Comparison of ENCODE assay signal across 14 cellular contexts in genomic region chr18:37483221-37483971, GRCh38.
A peak's percentile ranks its signal among the peaks of the same experiment; 100 is the strongest.
DNase-seq lines count a peak whose midpoint lies in the region; ATAC-seq, FAIRE-seq and TF ChIP-seq lines count a peak whose summit lies in the region.
"Had no signal": no experiment of that assay in that cellular context is flagged by ENCODE, and none has a peak within 500 bp of the region (broad histone marks: within the 10 kb centered on the region; RNA-seq: fewer than 3 reads in every experiment).

No MANE protein-coding gene starts in this region.

- DNase-seq in stimulated activated naive CD8-positive, alpha-beta T cell treated with anti-CD3 and anti-CD28 coated beads, Interleukin-15, Interleukin-2, amounts not matched to agents 100 U/mL and 50 U/mL, for 24 hours, result peak; percentile 7
- no peak for DNase-seq in stimulated activated naive CD8-positive, alpha-beta T cell treated with anti-CD3 and anti-CD28 coated beads, Interleukin-15, amount 100 ng/mL, for 72 hours
- peak; percentile 62 for DNase-seq in SW480 (ENCODE audit: low spot score)
- DNase-seq in fibroblast of the aortic adventitia (ENCODE audit: low read depth), result peak; percentile 19
- peak; percentile 32 for DNase-seq in urothelium cell line (ENCODE audit: low spot score)
- DNase-seq in COR-L47 (lab: John Stamatoyannopoulos, UW), result no peak
- DNase-seq: activated CD8-positive, alpha-beta memory T cell treated with anti-CD3 and anti-CD28 coated beads for 24 hours; C1 segment of cervical spinal cord; HFFc6 had no signal

- H3K9me3 Mint-ChIP-seq in stimulated activated naive CD8-positive, alpha-beta T cell treated with anti-CD3 and anti-CD28 coated beads, Interleukin-15, amount 100 ng/mL, for 72 hours, result no peaks in the 10 kb centered on the region
- H3K9me3 Mint-ChIP-seq: central memory CD8-positive, alpha-beta T cell; HFFc6 had no signal

- peaks cover 8% of the 10 kb centered on the region for H3K4me1 Mint-ChIP-seq in stimulated activated naive CD8-positive, alpha-beta T cell treated with anti-CD3 and anti-CD28 coated beads, Interleukin-15, amount 100 ng/mL, for 72 hours

- no peak for ATAC-seq in stimulated activated naive CD8-positive, alpha-beta T cell treated with anti-CD3 and anti-CD28 coated beads, Interleukin-15, Interleukin-2, amounts not matched to agents 100 U/mL and 50 U/mL, for 24 hours
- ATAC-seq in stimulated activated naive CD8-positive, alpha-beta T cell treated with anti-CD3 and anti-CD28 coated beads, Interleukin-15, amount 100 ng/mL, for 72 hours, result no peak
- ATAC-seq in GM21447 (IDR thresholded peaks at IDR 0.05; ENCODE audit: unreplicated experiment), result no peak
- no peak for ATAC-seq in HG02938 (IDR thresholded peaks at IDR 0.05; ENCODE audit: unreplicated experiment)

- H3K4me3 ChIP-seq in fibroblast of the aortic adventitia (ENCODE audit: low read depth, low read length), result no peak overlapping the region
- H3K4me3 ChIP-seq: prostate gland had no signal

- peaks cover 77% of the 10 kb centered on the region for H3K27me3 Mint-ChIP-seq in stimulated activated naive CD8-positive, alpha-beta T cell treated with anti-CD3 and anti-CD28 coated beads, Interleukin-15, amount 100 ng/mL, for 72 hours

- H3K27ac Mint-ChIP-seq in stimulated activated naive CD8-positive, alpha-beta T cell treated with anti-CD3 and anti-CD28 coated beads, Interleukin-15, amount 100 ng/mL, for 72 hours, result no peak overlapping the region
- H3K27ac Mint-ChIP-seq: HFFc6 had no signal

- TF ChIP-seq CTCF in fibroblast of the aortic adventitia (IDR thresholded peaks at IDR 0.05; ENCODE audit: insufficient read depth, low read length), result no peak

- no peak overlapping the region for H3K4me3 Mint-ChIP-seq in stimulated activated naive CD8-positive, alpha-beta T cell treated with anti-CD3 and anti-CD28 coated beads, Interleukin-15, amount 100 ng/mL, for 72 hours
- H3K4me3 Mint-ChIP-seq: central memory CD8-positive, alpha-beta T cell; HFFc6; IgD-negative memory B cell had no signal

- FAIRE-seq in urothelium cell line (lab: Jason Lieb, UNC), result no peak

Comparison
In these comparisons a context has a peak if more than half of its experiments do, and no peak if none do; other contexts are left out.
1. DNase-seq: peak in stimulated activated naive CD8-positive, alpha-beta T cell treated with anti-CD3 and anti-CD28 coated beads, Interleukin-15, Interleukin-2, amounts not matched to agents 100 U/mL and 50 U/mL, for 24 hours (single experiment), SW480 (single experiment), fibroblast of the aortic adventitia (single experiment) and urothelium cell line (single experiment); none in stimulated activated naive CD8-positive, alpha-beta T cell treated with anti-CD3 and anti-CD28 coated beads, Interleukin-15, amount 100 ng/mL, for 72 hours (0 of 2) and COR-L47 (single experiment).